ENCODE assay signal across 10 cellular contexts in genomic region chr22:23142546-23143105, GRCh38. TPM values are rescaled to one million over a fixed set of nuclear protein-coding genes. Genes with fewer than 3 reads are reported as not detected.
A peak's percentile ranks its signal among the peaks of the same experiment; 100 is the strongest.
DNase-seq lines count a peak whose midpoint lies in the region; ATAC-seq and TF ChIP-seq lines count a peak whose summit lies in the region.
"Had no signal": no experiment of that assay in that cellular context is flagged by ENCODE, and none has a peak within 500 bp of the region (broad histone marks: within the 10 kb centered on the region; RNA-seq: fewer than 3 reads in every experiment).

No MANE protein-coding gene starts in this region.

- H3K4me3 Mint-ChIP-seq in CD8-positive, alpha-beta T cell, result peak overlapping the region; percentile 80
- peak overlapping the region; percentile 79 for H3K4me3 Mint-ChIP-seq in neural progenitor cell

- ATAC-seq in CD8-positive, alpha-beta T cell, result no peak
- ATAC-seq in HG02642 (IDR thresholded peaks at IDR 0.05; ENCODE audit: poor library complexity, unreplicated experiment), result no peak
- no peak for ATAC-seq in HG03095 (IDR thresholded peaks at IDR 0.05; ENCODE audit: unreplicated experiment)

- no peak overlapping the region for H3K9ac ChIP-seq in neural progenitor cell

- H3K36me3 ChIP-seq in CD8-positive, alpha-beta T cell (ENCODE audit: insufficient read depth, low read length), result no peaks in the 10 kb centered on the region
- H3K36me3 ChIP-seq in OCI-LY7 (ENCODE audit: insufficient read depth, low read length) (no peaks in the 10 kb centered on the region), neural progenitor cell (no peaks in the 10 kb centered on the region), sigmoid colon (no peaks in the 10 kb centered on the region)
- H3K36me3 ChIP-seq in effector memory CD4-positive, alpha-beta T cell (ENCODE audit: control insufficient read depth, insufficient read depth, low read length), result no peaks in the 10 kb centered on the region
- H3K36me3 ChIP-seq: SJSA1 had no signal

- H3K27me3 Mint-ChIP-seq in CD8-positive, alpha-beta T cell (ENCODE audit: low read depth), result no peaks in the 10 kb centered on the region
- H3K27me3 Mint-ChIP-seq in neural progenitor cell (ENCODE audit: insufficient read depth, low read depth), result peaks cover 3% of the 10 kb centered on the region

- H2AFZ ChIP-seq in OCI-LY7 (ENCODE audit: low read length) (peak overlapping the region; percentile 58; the same call in 1 of the 2 replicates), neural progenitor cell (replicated peaks) (no peak overlapping the region)

- H3K36me3 Mint-ChIP-seq in CD8-positive, alpha-beta T cell, result no peaks in the 10 kb centered on the region
- H3K36me3 Mint-ChIP-seq in neural progenitor cell, result peaks cover 3% of the 10 kb centered on the region

- H3K9me2 ChIP-seq in OCI-LY7 (ENCODE audit: insufficient read depth, low read length), result no peaks in the 10 kb centered on the region

- no peak for TF ChIP-seq POLR2A in sigmoid colon (IDR thresholded peaks at IDR 0.05)

- no peaks in the 10 kb centered on the region for H3K79me2 ChIP-seq in OCI-LY7 (ENCODE audit: insufficient read depth, low read depth, low read length)
- no peaks in the 10 kb centered on the region for H3K79me2 ChIP-seq in neural progenitor cell (ENCODE audit: low read depth)

- H3K4me3 ChIP-seq in CD8-positive, alpha-beta T cell (ENCODE audit: low read depth, low read length), result peak overlapping the region; percentile 26
- H3K4me3 ChIP-seq in OCI-LY7 (ENCODE audit: low read depth, low read length, poor library complexity, severe bottlenecking), result peak overlapping the region; percentile 67
- H3K4me3 ChIP-seq in effector memory CD4-positive, alpha-beta T cell (ENCODE audit: insufficient read depth, low read depth, low read length, poor library complexity, severe bottlenecking), result no peak overlapping the region
- H3K4me3 ChIP-seq in neural progenitor cell, result no peak overlapping the region
- H3K4me3 ChIP-seq in sigmoid colon, result peak overlapping the region in 1 of 4 donors; percentile 35
- H3K4me3 ChIP-seq: SJSA1 had no signal

- intact Hi-C loops in CD8-positive, alpha-beta T cell (cut with DNase I, micrococcal nuclease), result loop anchor here (1.0 to 10.0 kb wide), 6 partner anchors 38 to 1932 kb away; partner anchors contain the start of genes BCR (in 2 of the 2), GUCD1 (in 2 of the 2), SNRPD3 (in 2 of the 2) and ADORA2A (in 1 of the 2)
- intact Hi-C loops in OCI-LY7 (cut with micrococcal nuclease; ENCODE audit: unreplicated experiment) (no loop called here), sigmoid colon (cut with DNase I) (no loop called here)

- peaks cover 65% of the 10 kb centered on the region for H3K4me1 Mint-ChIP-seq in CD8-positive, alpha-beta T cell (ENCODE audit: low read depth)
- peaks cover 60% of the 10 kb centered on the region for H3K4me1 Mint-ChIP-seq in neural progenitor cell

- no peak for TF ChIP-seq CTCF in CD8-positive, alpha-beta T cell (IDR thresholded peaks at IDR 0.05)
- TF ChIP-seq CTCF in OCI-LY7 (conservative IDR thresholded peaks at IDR 0.05; ENCODE audit: low read length), result no peak
- TF ChIP-seq CTCF in neural progenitor cell (IDR thresholded peaks at IDR 0.05), result no peak
- TF ChIP-seq CTCF in sigmoid colon (IDR thresholded peaks at IDR 0.05), result no peak

- H3K4me2 ChIP-seq in OCI-LY7 (ENCODE audit: low read length) (peak overlapping the region; percentile 98), neural progenitor cell (peak overlapping the region; percentile 77)

- no peaks in the 10 kb centered on the region for H3K9me3 Mint-ChIP-seq in CD8-positive, alpha-beta T cell
- H3K9me3 Mint-ChIP-seq in neural progenitor cell, result no peaks in the 10 kb centered on the region

- H4K20me1 ChIP-seq in OCI-LY7 (ENCODE audit: insufficient read depth, low read length) (no peaks in the 10 kb centered on the region), neural progenitor cell (ENCODE audit: low read depth) (no peaks in the 10 kb centered on the region)

- WGBS in sigmoid colon, 2 donors, result 79 to 86% methylated on average over 9 of the region's 9 CpGs

- DNase-seq in CD8-positive, alpha-beta T cell, result no peak
- DNase-seq in OCI-LY7 (ENCODE audit: low spot score), result no peak
- DNase-seq in effector memory CD4-positive, alpha-beta T cell, result no peak
- no peak for DNase-seq in neural progenitor cell (ENCODE audit: low spot score)
- no peak for DNase-seq in sigmoid colon
- no peak for DNase-seq in SW480 (ENCODE audit: low spot score)

- H3K4me1 ChIP-seq in CD8-positive, alpha-beta T cell (ENCODE audit: insufficient read depth, low read length), result peaks cover 72% of the 10 kb centered on the region
- H3K4me1 ChIP-seq in OCI-LY7 (ENCODE audit: insufficient read depth, low read length, poor library complexity, severe bottlenecking) (peaks cover 80% of the 10 kb centered on the region), neural progenitor cell (peaks cover 14% of the 10 kb centered on the region), sigmoid colon (peaks cover 0 to 45% (median 32%) of the 10 kb centered on the region in 4 donors)
- H3K4me1 ChIP-seq in effector memory CD4-positive, alpha-beta T cell (ENCODE audit: control insufficient read depth, insufficient read depth, low read length, poor library complexity, severe bottlenecking), result peaks cover 51% of the 10 kb centered on the region

- POLR2A ChIA-PET in CD8-positive, alpha-beta T cell (lab: Charles Lee), result interaction anchor here (1.6 kb wide), 1 partner anchor 10 kb away, joined by 5 read pairs; no protein-coding TSS in a partner anchor
- POLR2A ChIA-PET in OCI-LY7 (lab: Charles Lee), result interaction anchor here (0.7 to 0.9 kb wide), 3 partner anchors 11 to 379 kb away, joined by 4 to 7 read pairs (median 5); no protein-coding TSS in a partner anchor

- H3F3A ChIP-seq in neural progenitor cell (ENCODE audit: low read depth), result peaks cover 25% of the 10 kb centered on the region

- CTCF ChIA-PET in CD8-positive, alpha-beta T cell (lab: Charles Lee), result interaction anchor here (0.8 kb wide), 1 partner anchor 11 kb away, joined by 3 read pairs; no protein-coding TSS in a partner anchor
- CTCF ChIA-PET in OCI-LY7 (lab: Charles Lee; ENCODE audit: unreplicated experiment), result no interaction called here

- BruUV-seq in OCI-LY7 (replicated peaks; lab: Mats Ljungman, UMichigan), result no TSS peak

- peak overlapping the region; percentile 85 for H3K27ac ChIP-seq in CD8-positive, alpha-beta T cell (ENCODE audit: low read depth, low read length)
- H3K27ac ChIP-seq in OCI-LY7 (ENCODE audit: low read depth, low read length, poor library complexity, severe bottlenecking) (peak overlapping the region; percentile 78), neural progenitor cell (no peak overlapping the region), sigmoid colon (peak overlapping the region in 2 of 4 donors; percentile 23 to 52)
- peak overlapping the region; percentile 76 for H3K27ac ChIP-seq in effector memory CD4-positive, alpha-beta T cell (ENCODE audit: insufficient read depth, low read length, poor library complexity, severe bottlenecking)
- H3K27ac ChIP-seq: SJSA1 had no signal

- H3K27ac Mint-ChIP-seq in CD8-positive, alpha-beta T cell, result peak overlapping the region; percentile 88
- H3K27ac Mint-ChIP-seq in neural progenitor cell, result peak overlapping the region; percentile 97

- no peak for TF ChIP-seq EP300 in sigmoid colon (IDR thresholded peaks at IDR 0.05)

- H3K9me3 ChIP-seq in CD8-positive, alpha-beta T cell (ENCODE audit: low read length), result no peaks in the 10 kb centered on the region
- H3K9me3 ChIP-seq in OCI-LY7 (ENCODE audit: low read length) (no peaks in the 10 kb centered on the region), neural progenitor cell (ENCODE audit: low read depth) (no peaks in the 10 kb centered on the region), sigmoid colon (no peaks in the 10 kb centered on the region)
- no peaks in the 10 kb centered on the region for H3K9me3 ChIP-seq in effector memory CD4-positive, alpha-beta T cell (ENCODE audit: control insufficient read depth, low read length)
- H3K9me3 ChIP-seq: SJSA1 had no signal

- H3K27me3 ChIP-seq in CD8-positive, alpha-beta T cell (ENCODE audit: insufficient read depth, low read length), result no peaks in the 10 kb centered on the region
- no peaks in the 10 kb centered on the region for H3K27me3 ChIP-seq in effector memory CD4-positive, alpha-beta T cell (replicated peaks; ENCODE audit: control insufficient read depth, insufficient read depth, low read length, poor library complexity, severe bottlenecking)
- peaks cover 4% of the 10 kb centered on the region for H3K27me3 ChIP-seq in neural progenitor cell
- no peaks in the 10 kb centered on the region for H3K27me3 ChIP-seq in sigmoid colon
- H3K27me3 ChIP-seq: SJSA1 had no signal

RNA-seq across cellular contexts. Expression of gene RSPH14, which starts 0.8 kb away (rescaled TPM):
- under 1 TPM in 1 of 2 experiments, not detected in 1; 0.71 TPM for total RNA-seq in CD8-positive, alpha-beta T cell
- total RNA-seq in OCI-LY7 (2014; rRNA removed; shearing (Covaris generic)), result 0.98 and 3.0 TPM in 2 replicates
- total RNA-seq in OCI-LY7 (2022) (6.1 and 7.9 TPM in 2 replicates), neural progenitor cell (ENCODE audit: low replicate concordance) (0.43 and 2.0 TPM in 2 replicates), sigmoid colon (under 1 TPM in 2 of 4 donors, not detected in 2; 0.33 to 0.81 TPM)
- under 1 TPM in 1 of 3 donors, not detected in 2; 0.06 TPM for polyA plus RNA-seq in sigmoid colon
- total RNA-seq: myocyte, SJSA1 had no signal

RNA-seq across cellular contexts. Expression of gene RAB36, which starts 2.7 kb away (rescaled TPM):
- total RNA-seq in CD8-positive, alpha-beta T cell, result under 1 TPM; 0.52 to 0.64 TPM
- total RNA-seq in OCI-LY7 (2014; rRNA removed; shearing (Covaris generic)), result 0.15 and 0.41 TPM in 2 replicates
- 2.5 and 3.0 TPM in 2 replicates for total RNA-seq in OCI-LY7 (2022)
- 2.1 and 2.9 TPM in 2 replicates for total RNA-seq in neural progenitor cell (ENCODE audit: low replicate concordance)
- 1 to 10 TPM; 2.1 to 5.3 (median 3.5) TPM for total RNA-seq in sigmoid colon
- polyA plus RNA-seq in sigmoid colon, result 1 to 10 TPM in 1 of 3 donors, under 1 TPM in 2; 0.23 to 1.5 (median 0.60) TPM

RNA-seq across cellular contexts. Expression of gene BCR, which starts 37.7 kb away (rescaled TPM):
- total RNA-seq in CD8-positive, alpha-beta T cell, result 10 to 100 TPM; 72.1 to 78.5 TPM
- total RNA-seq in OCI-LY7 (2014; rRNA removed; shearing (Covaris generic)), result 46.5 and 51.3 TPM in 2 replicates
- total RNA-seq in OCI-LY7 (2022) (38.7 and 42.2 TPM in 2 replicates), neural progenitor cell (ENCODE audit: low replicate concordance) (35.5 and 36.0 TPM in 2 replicates), sigmoid colon (10 to 100 TPM; 13.2 to 39.9 (median 21.5) TPM)
- polyA plus RNA-seq in sigmoid colon, result 10 to 100 TPM; 10.8 to 25.9 (median 10.9) TPM

Comparison
In these comparisons a context has a peak if more than half of its experiments do, and no peak if none do; other contexts are left out.
1. H3K4me3 ChIP-seq: peak in CD8-positive, alpha-beta T cell (single experiment) and OCI-LY7 (single experiment); none in effector memory CD4-positive, alpha-beta T cell (single experiment) and neural progenitor cell (single experiment).
2. intact Hi-C loops: an anchor here in CD8-positive, alpha-beta T cell (1.0 to 10.0 kb wide); none called in OCI-LY7 and sigmoid colon.